Comparison of ENCODE assay signal across 1 cellular context in genomic region chr17:81094744-81095607, GRCh38.
A peak's percentile ranks its signal among the peaks of the same experiment; 100 is the strongest.
TF ChIP-seq lines count a peak whose summit lies in the region.

No MANE protein-coding gene starts in this region.

TF ChIP-seq in HepG2, 621 proteins besides CTCF, POLR2A, EP300 and RAD21 (continued from another document and continues in another):
- TF ChIP-seq, protein P1, sequence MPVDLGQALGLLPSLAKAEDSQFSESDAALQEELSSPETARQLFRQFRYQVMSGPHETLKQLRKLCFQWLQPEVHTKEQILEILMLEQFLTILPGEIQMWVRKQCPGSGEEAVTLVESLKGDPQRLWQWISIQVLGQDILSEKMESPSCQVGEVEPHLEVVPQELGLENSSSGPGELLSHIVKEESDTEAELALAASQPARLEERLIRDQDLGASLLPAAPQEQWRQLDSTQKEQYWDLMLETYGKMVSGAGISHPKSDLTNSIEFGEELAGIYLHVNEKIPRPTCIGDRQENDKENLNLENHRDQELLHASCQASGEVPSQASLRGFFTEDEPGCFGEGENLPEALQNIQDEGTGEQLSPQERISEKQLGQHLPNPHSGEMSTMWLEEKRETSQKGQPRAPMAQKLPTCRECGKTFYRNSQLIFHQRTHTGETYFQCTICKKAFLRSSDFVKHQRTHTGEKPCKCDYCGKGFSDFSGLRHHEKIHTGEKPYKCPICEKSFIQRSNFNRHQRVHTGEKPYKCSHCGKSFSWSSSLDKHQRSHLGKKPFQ (CRISPR knock-in tag; IDR thresholded peaks at IDR 0.05; ENCODE audit: insufficient replicate concordance), result no peak
- TF ChIP-seq MED1 (CRISPR knock-in tag; IDR thresholded peaks at IDR 0.05), result no peak
- no peak for TF ChIP-seq REL (CRISPR knock-in tag; conservative IDR thresholded peaks at IDR 0.05)
- TF ChIP-seq GATAD2A (CRISPR knock-in tag; IDR thresholded peaks at IDR 0.05), result peak; percentile 41; the same call in 1 of the 2 replicates
- TF ChIP-seq TP53 (CRISPR knock-in tag; conservative IDR thresholded peaks at IDR 0.05), result no peak
- no peak for TF ChIP-seq ZNF256 (CRISPR knock-in tag; conservative IDR thresholded peaks at IDR 0.05)
- no peak for TF ChIP-seq ZBTB7A (CRISPR knock-in tag; IDR thresholded peaks at IDR 0.05)
- TF ChIP-seq MAZ (IDR thresholded peaks at IDR 0.05; ENCODE audit: borderline replicate concordance, low read depth, low read length), result peak; percentile 60; the same call in 1 of the 2 replicates
- no peak for TF ChIP-seq MAZ (CRISPR knock-in tag; IDR thresholded peaks at IDR 0.05; ENCODE audit: low read depth)
- no peak for TF ChIP-seq KDM5B (CRISPR knock-in tag; IDR thresholded peaks at IDR 0.05; ENCODE audit: borderline replicate concordance)
- peak; percentile 33 for TF ChIP-seq XRCC5 (optimal IDR thresholded peaks at IDR 0.05; ENCODE audit: low read length)
- TF ChIP-seq CBX2 (IDR thresholded peaks at IDR 0.05; ENCODE audit: low read depth, low read length), result no peak
- TF ChIP-seq CBX2 (CRISPR knock-in tag; IDR thresholded peaks at IDR 0.05; ENCODE audit: low read depth), result no peak
- no peak for TF ChIP-seq SP5 (CRISPR knock-in tag; IDR thresholded peaks at IDR 0.05; ENCODE audit: borderline replicate concordance, low read depth)
- TF ChIP-seq SOX6 (IDR thresholded peaks at IDR 0.05), result no peak
- TF ChIP-seq SOX6 (CRISPR knock-in tag; IDR thresholded peaks at IDR 0.05), result no peak
- TF ChIP-seq, protein P2, sequence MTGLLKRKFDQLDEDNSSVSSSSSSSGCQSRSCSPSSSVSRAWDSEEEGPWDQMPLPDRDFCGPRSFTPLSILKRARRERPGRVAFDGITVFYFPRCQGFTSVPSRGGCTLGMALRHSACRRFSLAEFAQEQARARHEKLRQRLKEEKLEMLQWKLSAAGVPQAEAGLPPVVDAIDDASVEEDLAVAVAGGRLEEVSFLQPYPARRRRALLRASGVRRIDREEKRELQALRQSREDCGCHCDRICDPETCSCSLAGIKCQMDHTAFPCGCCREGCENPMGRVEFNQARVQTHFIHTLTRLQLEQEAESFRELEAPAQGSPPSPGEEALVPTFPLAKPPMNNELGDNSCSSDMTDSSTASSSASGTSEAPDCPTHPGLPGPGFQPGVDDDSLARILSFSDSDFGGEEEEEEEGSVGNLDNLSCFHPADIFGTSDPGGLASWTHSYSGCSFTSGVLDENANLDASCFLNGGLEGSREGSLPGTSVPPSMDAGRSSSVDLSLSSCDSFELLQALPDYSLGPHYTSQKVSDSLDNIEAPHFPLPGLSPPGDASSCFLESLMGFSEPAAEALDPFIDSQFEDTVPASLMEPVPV (CRISPR knock-in tag; IDR thresholded peaks at IDR 0.05), result no peak
- no peak for TF ChIP-seq ZNF101 (CRISPR knock-in tag; IDR thresholded peaks at IDR 0.05; ENCODE audit: borderline replicate concordance, low read depth)
- no peak for TF ChIP-seq ZNF883 (CRISPR knock-in tag; IDR thresholded peaks at IDR 0.05; ENCODE audit: not compliant biosample characterization)
- no peak for TF ChIP-seq ZFP36L2 (CRISPR knock-in tag; IDR thresholded peaks at IDR 0.05)
- peak; percentile 53 for TF ChIP-seq BHLHE40 (IDR thresholded peaks at IDR 0.05; ENCODE audit: low read length)
- TF ChIP-seq, protein P3, sequence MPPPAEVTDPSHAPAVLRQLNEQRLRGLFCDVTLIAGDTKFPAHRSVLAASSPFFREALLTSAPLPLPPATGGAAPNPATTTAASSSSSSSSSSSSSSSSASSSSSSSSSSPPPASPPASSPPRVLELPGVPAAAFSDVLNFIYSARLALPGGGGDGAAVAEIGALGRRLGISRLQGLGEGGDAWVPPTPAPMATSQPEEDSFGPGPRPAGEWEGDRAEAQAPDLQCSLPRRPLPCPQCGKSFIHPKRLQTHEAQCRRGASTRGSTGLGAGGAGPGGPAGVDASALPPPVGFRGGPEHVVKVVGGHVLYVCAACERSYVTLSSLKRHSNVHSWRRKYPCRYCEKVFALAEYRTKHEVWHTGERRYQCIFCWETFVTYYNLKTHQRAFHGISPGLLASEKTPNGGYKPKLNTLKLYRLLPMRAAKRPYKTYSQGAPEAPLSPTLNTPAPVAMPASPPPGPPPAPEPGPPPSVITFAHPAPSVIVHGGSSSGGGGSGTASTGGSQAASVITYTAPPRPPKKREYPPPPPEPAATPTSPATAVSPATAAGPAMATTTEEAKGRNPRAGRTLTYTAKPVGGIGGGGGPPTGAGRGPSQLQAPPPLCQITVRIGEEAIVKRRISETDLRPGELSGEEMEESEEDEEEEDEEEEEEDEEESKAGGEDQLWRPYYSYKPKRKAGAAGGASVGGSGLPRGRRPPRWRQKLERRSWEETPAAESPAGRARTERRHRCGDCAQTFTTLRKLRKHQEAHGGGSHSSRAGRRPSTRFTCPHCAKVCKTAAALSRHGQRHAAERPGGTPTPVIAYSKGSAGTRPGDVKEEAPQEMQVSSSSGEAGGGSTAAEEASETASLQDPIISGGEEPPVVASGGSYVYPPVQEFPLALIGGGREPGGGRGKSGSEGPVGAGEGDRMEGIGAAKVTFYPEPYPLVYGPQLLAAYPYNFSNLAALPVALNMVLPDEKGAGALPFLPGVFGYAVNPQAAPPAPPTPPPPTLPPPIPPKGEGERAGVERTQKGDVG (CRISPR knock-in tag; IDR thresholded peaks at IDR 0.05; ENCODE audit: borderline replicate concordance), result 0 out of 2 replicates have a peak, but pooled peaks have one; percentile 20
- no peak for TF ChIP-seq ZNF709 (CRISPR knock-in tag; IDR thresholded peaks at IDR 0.05)
- TF ChIP-seq SNAPC2 (CRISPR knock-in tag; IDR thresholded peaks at IDR 0.05), result no peak
- 0 out of 2 replicates have a peak, but pooled peaks have one; percentile 16 for TF ChIP-seq MAX (IDR thresholded peaks at IDR 0.05)
- no peak for TF ChIP-seq MXD4 (CRISPR knock-in tag; IDR thresholded peaks at IDR 0.05)
- TF ChIP-seq, protein P4, sequence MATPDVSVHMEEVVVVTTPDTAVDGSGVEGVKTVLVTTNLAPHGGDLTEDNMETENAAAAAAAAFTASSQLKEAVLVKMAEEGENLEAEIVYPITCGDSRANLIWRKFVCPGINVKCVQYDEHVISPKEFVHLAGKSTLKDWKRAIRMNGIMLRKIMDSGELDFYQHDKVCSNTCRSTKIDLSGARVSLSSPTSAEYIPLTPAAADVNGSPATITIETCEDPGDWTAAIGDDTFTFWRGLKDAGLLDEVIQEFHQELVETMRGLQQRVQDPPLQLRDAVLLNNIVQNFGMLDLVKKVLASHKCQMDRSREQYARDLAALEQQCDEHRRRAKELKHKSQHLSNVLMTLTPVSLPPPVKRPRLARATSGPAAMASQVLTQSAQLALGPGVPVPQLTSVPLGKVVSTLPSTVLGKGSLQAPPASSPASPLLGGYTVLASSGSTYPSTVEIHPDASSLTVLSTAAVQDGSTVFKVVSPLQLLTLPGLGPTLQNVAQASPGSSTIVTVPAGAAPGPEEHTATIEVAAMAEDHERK (CRISPR knock-in tag; IDR thresholded peaks at IDR 0.05; ENCODE audit: low read depth), result no peak
- TF ChIP-seq ZNF282 (IDR thresholded peaks at IDR 0.05; ENCODE audit: partially characterized antibody), result no peak
- no peak for TF ChIP-seq ZNF441 (CRISPR knock-in tag; IDR thresholded peaks at IDR 0.05; ENCODE audit: borderline replicate concordance)
- TF ChIP-seq ZNF703 (CRISPR knock-in tag; IDR thresholded peaks at IDR 0.05; ENCODE audit: borderline replicate concordance), result no peak
- TF ChIP-seq EEA1 (CRISPR knock-in tag; IDR thresholded peaks at IDR 0.05; ENCODE audit: borderline replicate concordance), result no peak
- no peak for TF ChIP-seq ZNF614 (CRISPR knock-in tag; IDR thresholded peaks at IDR 0.05; ENCODE audit: borderline replicate concordance)
- no peak for TF ChIP-seq DMAP1 (CRISPR knock-in tag; IDR thresholded peaks at IDR 0.05)
- TF ChIP-seq, protein P5, sequence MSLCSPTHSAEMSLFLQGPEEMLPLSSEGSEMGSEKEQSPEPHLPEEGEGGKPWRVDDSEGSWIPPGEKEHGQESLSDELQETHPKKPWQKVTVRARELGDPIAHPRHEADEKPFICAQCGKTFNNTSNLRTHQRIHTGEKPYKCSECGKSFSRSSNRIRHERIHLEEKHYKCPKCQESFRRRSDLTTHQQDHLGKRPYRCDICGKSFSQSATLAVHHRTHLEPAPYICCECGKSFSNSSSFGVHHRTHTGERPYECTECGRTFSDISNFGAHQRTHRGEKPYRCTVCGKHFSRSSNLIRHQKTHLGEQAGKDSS (CRISPR knock-in tag; IDR thresholded peaks at IDR 0.05; ENCODE audit: borderline replicate concordance, low read depth), result no peak
- no peak for TF ChIP-seq E2F1 (CRISPR knock-in tag; IDR thresholded peaks at IDR 0.05)
- TF ChIP-seq NCOA5 (CRISPR knock-in tag; IDR thresholded peaks at IDR 0.05), result no peak
- TF ChIP-seq ZNF335 (CRISPR knock-in tag; IDR thresholded peaks at IDR 0.05), result no peak
- no peak for TF ChIP-seq ZNF3 (CRISPR knock-in tag; IDR thresholded peaks at IDR 0.05)
- TF ChIP-seq TEAD3 (CRISPR knock-in tag; optimal IDR thresholded peaks at IDR 0.05; ENCODE audit: borderline replicate concordance), result peak; percentile 32
- no peak for TF ChIP-seq HDAC2 (CRISPR knock-in tag; IDR thresholded peaks at IDR 0.05)
- no peak for TF ChIP-seq SRSF4 (IDR thresholded peaks at IDR 0.05; ENCODE audit: low read depth, low read length, poor library complexity, severe bottlenecking)
- no peak for TF ChIP-seq SP2 (CRISPR knock-in tag; IDR thresholded peaks at IDR 0.05)
- no peak for TF ChIP-seq ZSCAN22 (CRISPR knock-in tag; IDR thresholded peaks at IDR 0.05)
- no peak for TF ChIP-seq KMT2A (CRISPR knock-in tag; IDR thresholded peaks at IDR 0.05)
- TF ChIP-seq HMG20B (CRISPR knock-in tag; conservative IDR thresholded peaks at IDR 0.05), result no peak
- no peak for TF ChIP-seq ZNF251 (CRISPR knock-in tag; IDR thresholded peaks at IDR 0.05)
- TF ChIP-seq ZNF484 (CRISPR knock-in tag; IDR thresholded peaks at IDR 0.05; ENCODE audit: borderline replicate concordance, low read depth), result no peak
- TF ChIP-seq CBX1 (IDR thresholded peaks at IDR 0.05; ENCODE audit: low read depth), result no peak
- TF ChIP-seq ZNF674 (CRISPR knock-in tag; IDR thresholded peaks at IDR 0.05; ENCODE audit: low read depth), result no peak
- TF ChIP-seq ZNF564 (CRISPR knock-in tag; IDR thresholded peaks at IDR 0.05), result no peak
- no peak for TF ChIP-seq ZBTB3 (CRISPR knock-in tag; IDR thresholded peaks at IDR 0.05; ENCODE audit: borderline replicate concordance, low read depth)
- no peak for TF ChIP-seq FOXC1 (CRISPR knock-in tag; IDR thresholded peaks at IDR 0.05; ENCODE audit: borderline replicate concordance)
- TF ChIP-seq ZNF773 (CRISPR knock-in tag; IDR thresholded peaks at IDR 0.05; ENCODE audit: borderline replicate concordance), result no peak
- no peak for TF ChIP-seq NCOA1 (CRISPR knock-in tag; IDR thresholded peaks at IDR 0.05)
- no peak for TF ChIP-seq ZNF768 (CRISPR knock-in tag; IDR thresholded peaks at IDR 0.05)
- 0 out of 2 replicates have a peak, but pooled peaks have one; percentile 42 for TF ChIP-seq DNMT1 (CRISPR knock-in tag; IDR thresholded peaks at IDR 0.05)
- TF ChIP-seq ZBTB20 (CRISPR knock-in tag; IDR thresholded peaks at IDR 0.05; ENCODE audit: borderline replicate concordance, low read depth), result no peak
- TF ChIP-seq ZNF552 (CRISPR knock-in tag; IDR thresholded peaks at IDR 0.05; ENCODE audit: borderline replicate concordance), result no peak
- no peak for TF ChIP-seq ZZZ3 (CRISPR knock-in tag; IDR thresholded peaks at IDR 0.05; ENCODE audit: borderline replicate concordance)
- no peak for TF ChIP-seq DPF2 (CRISPR knock-in tag; IDR thresholded peaks at IDR 0.05; ENCODE audit: borderline replicate concordance, low read depth)
- no peak for TF ChIP-seq ZNF24 (IDR thresholded peaks at IDR 0.05)
- TF ChIP-seq CCDC6 (CRISPR knock-in tag; IDR thresholded peaks at IDR 0.05), result no peak
- TF ChIP-seq POLR2AphosphoS2 (IDR thresholded peaks at IDR 0.05; ENCODE audit: low read depth, low read length), result no peak
- no peak for TF ChIP-seq CHD2 (IDR thresholded peaks at IDR 0.05; ENCODE audit: low read depth, low read length)
- no peak for TF ChIP-seq ZNF557 (CRISPR knock-in tag; IDR thresholded peaks at IDR 0.05)
- TF ChIP-seq LCORL (IDR thresholded peaks at IDR 0.05), result no peak
- no peak for TF ChIP-seq LCORL (CRISPR knock-in tag; IDR thresholded peaks at IDR 0.05)
- TF ChIP-seq KLF9 (CRISPR knock-in tag; IDR thresholded peaks at IDR 0.05; ENCODE audit: low read depth), result no peak
- no peak for TF ChIP-seq ZNF292 (CRISPR knock-in tag; IDR thresholded peaks at IDR 0.05; ENCODE audit: borderline replicate concordance, low read depth)
- no peak for TF ChIP-seq DR1 (CRISPR knock-in tag; IDR thresholded peaks at IDR 0.05)
- no peak for TF ChIP-seq ZNF704 (CRISPR knock-in tag; IDR thresholded peaks at IDR 0.05; ENCODE audit: borderline replicate concordance)
- TF ChIP-seq SOX5 (CRISPR knock-in tag; IDR thresholded peaks at IDR 0.05; ENCODE audit: borderline replicate concordance), result peak; percentile 28; the same call in 1 of the 2 replicates
- no peak for TF ChIP-seq THYN1 (CRISPR knock-in tag; IDR thresholded peaks at IDR 0.05; ENCODE audit: borderline replicate concordance, low read depth)
- TF ChIP-seq ETV5 (CRISPR knock-in tag; IDR thresholded peaks at IDR 0.05; ENCODE audit: borderline replicate concordance), result peak; percentile 15; the same call in 1 of the 2 replicates
- no peak for TF ChIP-seq HOXA9 (CRISPR knock-in tag; IDR thresholded peaks at IDR 0.05; ENCODE audit: borderline replicate concordance)
- TF ChIP-seq ZBTB38 (CRISPR knock-in tag; IDR thresholded peaks at IDR 0.05), result peak; percentile 85
- no peak for TF ChIP-seq GTF3A (CRISPR knock-in tag; conservative IDR thresholded peaks at IDR 0.05)
